Comparison of ENCODE assay signal across 8 cellular contexts in genomic region chr4:82044141-82044993, GRCh38.
DNase-seq lines count a peak whose midpoint lies in the region; ATAC-seq lines count a peak whose summit lies in the region.

No MANE protein-coding gene starts in this region.

- DNase-seq in AG08395 (ENCODE audit: low spot score) (peak; percentile 19), H4 (ENCODE audit: low spot score) (peak; percentile 23), NOMO-1 treated with DMSO at 0.1 percent for 48 hours (lab: John Stamatoyannopoulos, UW; ENCODE audit: unreplicated experiment) (peak; percentile 32), cerebellar cortex (ENCODE audit: low spot score) (peak; percentile 33), kidney tubule cell (ENCODE audit: low spot score) (peak; percentile 71), DMS114 treated with DMSO at 0.1 percent for 48 hours (lab: John Stamatoyannopoulos, UW; ENCODE audit: unreplicated experiment) (no peak)
- no peak for DNase-seq in stimulated activated effector memory CD8-positive, alpha-beta T cell treated with anti-CD3 and anti-CD28 coated beads, Interleukin-12 subunit alpha, Interleukin-12 subunit beta, amount 100 ng/mL, for 72 hours (ENCODE audit: low spot score in 2 of 2)

- H3K27ac Mint-ChIP-seq in stimulated activated effector memory CD8-positive, alpha-beta T cell treated with anti-CD3 and anti-CD28 coated beads, Interleukin-12 subunit alpha, Interleukin-12 subunit beta, amount 100 ng/mL, for 72 hours: no peak overlapping the region

- no peaks in the 10 kb centered on the region for H3K36me3 Mint-ChIP-seq in stimulated activated effector memory CD8-positive, alpha-beta T cell treated with anti-CD3 and anti-CD28 coated beads, Interleukin-12 subunit alpha, Interleukin-12 subunit beta, amount 100 ng/mL, for 72 hours

- no peak overlapping the region for H3K4me3 Mint-ChIP-seq in stimulated activated effector memory CD8-positive, alpha-beta T cell treated with anti-CD3 and anti-CD28 coated beads, Interleukin-12 subunit alpha, Interleukin-12 subunit beta, amount 100 ng/mL, for 72 hours

- peak; percentile 42 for ATAC-seq in stimulated activated effector memory CD8-positive, alpha-beta T cell treated with anti-CD3 and anti-CD28 coated beads, Interleukin-12 subunit alpha, Interleukin-12 subunit beta, amount 100 ng/mL, for 72 hours
- no peak for ATAC-seq in HG03378 (IDR thresholded peaks at IDR 0.05; ENCODE audit: unreplicated experiment)

- no peaks in the 10 kb centered on the region for H3K4me1 Mint-ChIP-seq in stimulated activated effector memory CD8-positive, alpha-beta T cell treated with anti-CD3 and anti-CD28 coated beads, Interleukin-12 subunit alpha, Interleukin-12 subunit beta, amount 100 ng/mL, for 72 hours

- H3K9me3 Mint-ChIP-seq in stimulated activated effector memory CD8-positive, alpha-beta T cell treated with anti-CD3 and anti-CD28 coated beads, Interleukin-12 subunit alpha, Interleukin-12 subunit beta, amount 100 ng/mL, for 72 hours: no peaks in the 10 kb centered on the region

Comparison
In these comparisons a context has a peak if more than half of its experiments do, and no peak if none do; other contexts are left out.
1. DNase-seq: peak in AG08395 (single experiment), H4 (single experiment), NOMO-1 treated with DMSO at 0.1 percent for 48 hours (single experiment), cerebellar cortex (single experiment) and kidney tubule cell (single experiment); none in stimulated activated effector memory CD8-positive, alpha-beta T cell treated with anti-CD3 and anti-CD28 coated beads, Interleukin-12 subunit alpha, Interleukin-12 subunit beta, amount 100 ng/mL, for 72 hours (0 of 2) and DMS114 treated with DMSO at 0.1 percent for 48 hours (single experiment).